Comparison of ENCODE assay signal across 1 cellular context in the genomic region with DNA sequence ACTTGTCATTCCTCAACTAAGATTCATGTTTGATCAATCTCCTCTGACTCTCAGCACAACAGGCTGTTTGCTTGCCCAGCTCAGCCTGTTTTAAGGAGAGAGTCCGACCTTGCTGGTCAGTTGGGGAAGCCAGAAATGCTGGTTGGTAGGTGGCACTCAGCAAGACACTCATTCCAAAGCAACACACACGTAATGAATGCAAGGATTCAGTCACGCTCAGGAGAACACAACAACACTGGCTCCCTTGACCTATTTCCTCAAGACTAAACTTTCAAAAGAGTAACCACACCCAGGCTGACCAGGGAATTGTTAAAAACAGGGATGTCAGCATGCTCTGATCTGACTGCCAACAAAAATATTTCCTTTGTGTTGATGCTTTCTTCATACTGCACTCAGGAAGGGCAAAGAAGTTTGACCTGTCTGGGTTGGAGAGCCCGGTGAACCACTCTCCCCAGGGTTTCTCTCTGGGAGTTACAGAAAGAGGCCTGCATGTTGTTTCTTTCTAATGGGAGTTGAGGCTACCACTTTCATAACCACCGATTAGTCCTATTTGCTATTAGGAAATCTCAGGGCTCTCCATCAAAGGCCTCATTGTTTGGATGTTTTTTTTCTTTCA.
TF ChIP-seq lines count a peak whose summit lies in the region.

No MANE protein-coding gene starts in this region.

TF ChIP-seq in HepG2, 621 proteins besides CTCF, POLR2A, EP300 and RAD21 (continued from another document and continues in another):
- TF ChIP-seq, protein P1, sequence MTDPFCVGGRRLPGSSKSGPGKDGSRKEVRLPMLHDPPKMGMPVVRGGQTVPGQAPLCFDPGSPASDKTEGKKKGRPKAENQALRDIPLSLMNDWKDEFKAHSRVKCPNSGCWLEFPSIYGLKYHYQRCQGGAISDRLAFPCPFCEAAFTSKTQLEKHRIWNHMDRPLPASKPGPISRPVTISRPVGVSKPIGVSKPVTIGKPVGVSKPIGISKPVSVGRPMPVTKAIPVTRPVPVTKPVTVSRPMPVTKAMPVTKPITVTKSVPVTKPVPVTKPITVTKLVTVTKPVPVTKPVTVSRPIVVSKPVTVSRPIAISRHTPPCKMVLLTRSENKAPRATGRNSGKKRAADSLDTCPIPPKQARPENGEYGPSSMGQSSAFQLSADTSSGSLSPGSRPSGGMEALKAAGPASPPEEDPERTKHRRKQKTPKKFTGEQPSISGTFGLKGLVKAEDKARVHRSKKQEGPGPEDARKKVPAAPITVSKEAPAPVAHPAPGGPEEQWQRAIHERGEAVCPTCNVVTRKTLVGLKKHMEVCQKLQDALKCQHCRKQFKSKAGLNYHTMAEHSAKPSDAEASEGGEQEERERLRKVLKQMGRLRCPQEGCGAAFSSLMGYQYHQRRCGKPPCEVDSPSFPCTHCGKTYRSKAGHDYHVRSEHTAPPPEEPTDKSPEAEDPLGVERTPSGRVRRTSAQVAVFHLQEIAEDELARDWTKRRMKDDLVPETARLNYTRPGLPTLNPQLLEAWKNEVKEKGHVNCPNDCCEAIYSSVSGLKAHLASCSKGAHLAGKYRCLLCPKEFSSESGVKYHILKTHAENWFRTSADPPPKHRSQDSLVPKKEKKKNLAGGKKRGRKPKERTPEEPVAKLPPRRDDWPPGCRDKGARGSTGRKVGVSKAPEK (CRISPR knock-in tag; IDR thresholded peaks at IDR 0.05; ENCODE audit: borderline replicate concordance): no peak
- TF ChIP-seq ZFX (CRISPR knock-in tag; IDR thresholded peaks at IDR 0.05; ENCODE audit: low read depth) (no peak), MEIS1 (CRISPR knock-in tag; IDR thresholded peaks at IDR 0.05; ENCODE audit: borderline replicate concordance) (no peak), HCFC1 (IDR thresholded peaks at IDR 0.05; ENCODE audit: low read depth, low read length) (no peak), ZNF317 (CRISPR knock-in tag; IDR thresholded peaks at IDR 0.05) (no peak), ZNF558 (CRISPR knock-in tag; IDR thresholded peaks at IDR 0.05; ENCODE audit: borderline replicate concordance) (no peak), ZBTB20 (CRISPR knock-in tag; IDR thresholded peaks at IDR 0.05; ENCODE audit: borderline replicate concordance, low read depth) (no peak), PHB2 (IDR thresholded peaks at IDR 0.05; ENCODE audit: partially characterized antibody) (no peak), ZNF724P (CRISPR knock-in tag; IDR thresholded peaks at IDR 0.05; ENCODE audit: borderline replicate concordance) (no peak), PITX1 (CRISPR knock-in tag; IDR thresholded peaks at IDR 0.05) (no peak), ZEB1 (IDR thresholded peaks at IDR 0.05; ENCODE audit: insufficient replicate concordance, low read depth) (no peak), ZNF556 (CRISPR knock-in tag; IDR thresholded peaks at IDR 0.05; ENCODE audit: borderline replicate concordance) (no peak), ARNTL (CRISPR knock-in tag; IDR thresholded peaks at IDR 0.05) (no peak), JDP2 (CRISPR knock-in tag; IDR thresholded peaks at IDR 0.05; ENCODE audit: borderline replicate concordance) (no peak), ZNF138 (CRISPR knock-in tag; IDR thresholded peaks at IDR 0.05; ENCODE audit: low read depth) (no peak), ZNF264 (CRISPR knock-in tag; IDR thresholded peaks at IDR 0.05) (no peak), RFX1 (IDR thresholded peaks at IDR 0.05) (no peak), RBFOX2 (IDR thresholded peaks at IDR 0.05; ENCODE audit: low read depth, low read length) (no peak), KDM3A (CRISPR knock-in tag; IDR thresholded peaks at IDR 0.05; ENCODE audit: low read depth) (no peak), ZNF598 (CRISPR knock-in tag; IDR thresholded peaks at IDR 0.05; ENCODE audit: borderline replicate concordance) (no peak), CREM (IDR thresholded peaks at IDR 0.05) (peak; percentile 33; the same call in 1 of the 2 replicates), CREM (CRISPR knock-in tag; IDR thresholded peaks at IDR 0.05) (no peak), ADNP (CRISPR knock-in tag; IDR thresholded peaks at IDR 0.05) (no peak), ZNF7 (CRISPR knock-in tag; IDR thresholded peaks at IDR 0.05) (no peak), ZNF136 (CRISPR knock-in tag; IDR thresholded peaks at IDR 0.05; ENCODE audit: low read depth) (no peak), ZNF782 (CRISPR knock-in tag; IDR thresholded peaks at IDR 0.05; ENCODE audit: borderline replicate concordance) (no peak), ZKSCAN8 (CRISPR knock-in tag; IDR thresholded peaks at IDR 0.05; ENCODE audit: borderline replicate concordance) (no peak), NKX3-1 (CRISPR knock-in tag; IDR thresholded peaks at IDR 0.05) (no peak), GABPB1 (CRISPR knock-in tag; IDR thresholded peaks at IDR 0.05) (no peak), WIZ (CRISPR knock-in tag; IDR thresholded peaks at IDR 0.05) (no peak), FOSL1 (CRISPR knock-in tag; IDR thresholded peaks at IDR 0.05; ENCODE audit: borderline replicate concordance) (no peak), HNRNPK (IDR thresholded peaks at IDR 0.05; ENCODE audit: low read depth, low read length, poor library complexity, severe bottlenecking) (no peak), AGO1 (IDR thresholded peaks at IDR 0.05; ENCODE audit: low read depth, low read length, poor library complexity, severe bottlenecking) (no peak)
- TF ChIP-seq, protein P2, sequence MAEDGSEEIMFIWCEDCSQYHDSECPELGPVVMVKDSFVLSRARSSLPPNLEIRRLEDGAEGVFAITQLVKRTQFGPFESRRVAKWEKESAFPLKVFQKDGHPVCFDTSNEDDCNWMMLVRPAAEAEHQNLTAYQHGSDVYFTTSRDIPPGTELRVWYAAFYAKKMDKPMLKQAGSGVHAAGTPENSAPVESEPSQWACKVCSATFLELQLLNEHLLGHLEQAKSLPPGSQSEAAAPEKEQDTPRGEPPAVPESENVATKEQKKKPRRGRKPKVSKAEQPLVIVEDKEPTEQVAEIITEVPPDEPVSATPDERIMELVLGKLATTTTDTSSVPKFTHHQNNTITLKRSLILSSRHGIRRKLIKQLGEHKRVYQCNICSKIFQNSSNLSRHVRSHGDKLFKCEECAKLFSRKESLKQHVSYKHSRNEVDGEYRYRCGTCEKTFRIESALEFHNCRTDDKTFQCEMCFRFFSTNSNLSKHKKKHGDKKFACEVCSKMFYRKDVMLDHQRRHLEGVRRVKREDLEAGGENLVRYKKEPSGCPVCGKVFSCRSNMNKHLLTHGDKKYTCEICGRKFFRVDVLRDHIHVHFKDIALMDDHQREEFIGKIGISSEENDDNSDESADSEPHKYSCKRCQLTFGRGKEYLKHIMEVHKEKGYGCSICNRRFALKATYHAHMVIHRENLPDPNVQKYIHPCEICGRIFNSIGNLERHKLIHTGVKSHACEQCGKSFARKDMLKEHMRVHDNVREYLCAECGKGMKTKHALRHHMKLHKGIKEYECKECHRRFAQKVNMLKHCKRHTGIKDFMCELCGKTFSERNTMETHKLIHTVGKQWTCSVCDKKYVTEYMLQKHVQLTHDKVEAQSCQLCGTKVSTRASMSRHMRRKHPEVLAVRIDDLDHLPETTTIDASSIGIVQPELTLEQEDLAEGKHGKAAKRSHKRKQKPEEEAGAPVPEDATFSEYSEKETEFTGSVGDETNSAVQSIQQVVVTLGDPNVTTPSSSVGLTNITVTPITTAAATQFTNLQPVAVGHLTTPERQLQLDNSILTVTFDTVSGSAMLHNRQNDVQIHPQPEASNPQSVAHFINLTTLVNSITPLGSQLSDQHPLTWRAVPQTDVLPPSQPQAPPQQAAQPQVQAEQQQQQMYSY (CRISPR knock-in tag; IDR thresholded peaks at IDR 0.05): no peak
- TF ChIP-seq, protein P3, sequence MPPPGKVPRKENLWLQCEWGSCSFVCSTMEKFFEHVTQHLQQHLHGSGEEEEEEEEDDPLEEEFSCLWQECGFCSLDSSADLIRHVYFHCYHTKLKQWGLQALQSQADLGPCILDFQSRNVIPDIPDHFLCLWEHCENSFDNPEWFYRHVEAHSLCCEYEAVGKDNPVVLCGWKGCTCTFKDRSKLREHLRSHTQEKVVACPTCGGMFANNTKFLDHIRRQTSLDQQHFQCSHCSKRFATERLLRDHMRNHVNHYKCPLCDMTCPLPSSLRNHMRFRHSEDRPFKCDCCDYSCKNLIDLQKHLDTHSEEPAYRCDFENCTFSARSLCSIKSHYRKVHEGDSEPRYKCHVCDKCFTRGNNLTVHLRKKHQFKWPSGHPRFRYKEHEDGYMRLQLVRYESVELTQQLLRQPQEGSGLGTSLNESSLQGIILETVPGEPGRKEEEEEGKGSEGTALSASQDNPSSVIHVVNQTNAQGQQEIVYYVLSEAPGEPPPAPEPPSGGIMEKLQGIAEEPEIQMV (CRISPR knock-in tag; IDR thresholded peaks at IDR 0.05; ENCODE audit: low read depth): no peak
- TF ChIP-seq, protein P4, sequence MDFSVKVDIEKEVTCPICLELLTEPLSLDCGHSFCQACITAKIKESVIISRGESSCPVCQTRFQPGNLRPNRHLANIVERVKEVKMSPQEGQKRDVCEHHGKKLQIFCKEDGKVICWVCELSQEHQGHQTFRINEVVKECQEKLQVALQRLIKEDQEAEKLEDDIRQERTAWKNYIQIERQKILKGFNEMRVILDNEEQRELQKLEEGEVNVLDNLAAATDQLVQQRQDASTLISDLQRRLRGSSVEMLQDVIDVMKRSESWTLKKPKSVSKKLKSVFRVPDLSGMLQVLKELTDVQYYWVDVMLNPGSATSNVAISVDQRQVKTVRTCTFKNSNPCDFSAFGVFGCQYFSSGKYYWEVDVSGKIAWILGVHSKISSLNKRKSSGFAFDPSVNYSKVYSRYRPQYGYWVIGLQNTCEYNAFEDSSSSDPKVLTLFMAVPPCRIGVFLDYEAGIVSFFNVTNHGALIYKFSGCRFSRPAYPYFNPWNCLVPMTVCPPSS (IDR thresholded peaks at IDR 0.05): no peak
- TF ChIP-seq, protein P5, sequence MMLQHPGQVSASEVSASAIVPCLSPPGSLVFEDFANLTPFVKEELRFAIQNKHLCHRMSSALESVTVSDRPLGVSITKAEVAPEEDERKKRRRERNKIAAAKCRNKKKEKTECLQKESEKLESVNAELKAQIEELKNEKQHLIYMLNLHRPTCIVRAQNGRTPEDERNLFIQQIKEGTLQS (CRISPR knock-in tag; IDR thresholded peaks at IDR 0.05): no peak
- TF ChIP-seq, protein P6, sequence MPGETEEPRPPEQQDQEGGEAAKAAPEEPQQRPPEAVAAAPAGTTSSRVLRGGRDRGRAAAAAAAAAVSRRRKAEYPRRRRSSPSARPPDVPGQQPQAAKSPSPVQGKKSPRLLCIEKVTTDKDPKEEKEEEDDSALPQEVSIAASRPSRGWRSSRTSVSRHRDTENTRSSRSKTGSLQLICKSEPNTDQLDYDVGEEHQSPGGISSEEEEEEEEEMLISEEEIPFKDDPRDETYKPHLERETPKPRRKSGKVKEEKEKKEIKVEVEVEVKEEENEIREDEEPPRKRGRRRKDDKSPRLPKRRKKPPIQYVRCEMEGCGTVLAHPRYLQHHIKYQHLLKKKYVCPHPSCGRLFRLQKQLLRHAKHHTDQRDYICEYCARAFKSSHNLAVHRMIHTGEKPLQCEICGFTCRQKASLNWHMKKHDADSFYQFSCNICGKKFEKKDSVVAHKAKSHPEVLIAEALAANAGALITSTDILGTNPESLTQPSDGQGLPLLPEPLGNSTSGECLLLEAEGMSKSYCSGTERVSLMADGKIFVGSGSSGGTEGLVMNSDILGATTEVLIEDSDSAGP (CRISPR knock-in tag; IDR thresholded peaks at IDR 0.05; ENCODE audit: borderline replicate concordance): no peak
- TF ChIP-seq, protein P7, sequence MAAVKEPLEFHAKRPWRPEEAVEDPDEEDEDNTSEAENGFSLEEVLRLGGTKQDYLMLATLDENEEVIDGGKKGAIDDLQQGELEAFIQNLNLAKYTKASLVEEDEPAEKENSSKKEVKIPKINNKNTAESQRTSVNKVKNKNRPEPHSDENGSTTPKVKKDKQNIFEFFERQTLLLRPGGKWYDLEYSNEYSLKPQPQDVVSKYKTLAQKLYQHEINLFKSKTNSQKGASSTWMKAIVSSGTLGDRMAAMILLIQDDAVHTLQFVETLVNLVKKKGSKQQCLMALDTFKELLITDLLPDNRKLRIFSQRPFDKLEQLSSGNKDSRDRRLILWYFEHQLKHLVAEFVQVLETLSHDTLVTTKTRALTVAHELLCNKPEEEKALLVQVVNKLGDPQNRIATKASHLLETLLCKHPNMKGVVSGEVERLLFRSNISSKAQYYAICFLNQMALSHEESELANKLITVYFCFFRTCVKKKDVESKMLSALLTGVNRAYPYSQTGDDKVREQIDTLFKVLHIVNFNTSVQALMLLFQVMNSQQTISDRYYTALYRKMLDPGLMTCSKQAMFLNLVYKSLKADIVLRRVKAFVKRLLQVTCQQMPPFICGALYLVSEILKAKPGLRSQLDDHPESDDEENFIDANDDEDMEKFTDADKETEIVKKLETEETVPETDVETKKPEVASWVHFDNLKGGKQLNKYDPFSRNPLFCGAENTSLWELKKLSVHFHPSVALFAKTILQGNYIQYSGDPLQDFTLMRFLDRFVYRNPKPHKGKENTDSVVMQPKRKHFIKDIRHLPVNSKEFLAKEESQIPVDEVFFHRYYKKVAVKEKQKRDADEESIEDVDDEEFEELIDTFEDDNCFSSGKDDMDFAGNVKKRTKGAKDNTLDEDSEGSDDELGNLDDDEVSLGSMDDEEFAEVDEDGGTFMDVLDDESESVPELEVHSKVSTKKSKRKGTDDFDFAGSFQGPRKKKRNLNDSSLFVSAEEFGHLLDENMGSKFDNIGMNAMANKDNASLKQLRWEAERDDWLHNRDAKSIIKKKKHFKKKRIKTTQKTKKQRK (IDR thresholded peaks at IDR 0.05; ENCODE audit: low read length): no peak
- TF ChIP-seq, protein P8, sequence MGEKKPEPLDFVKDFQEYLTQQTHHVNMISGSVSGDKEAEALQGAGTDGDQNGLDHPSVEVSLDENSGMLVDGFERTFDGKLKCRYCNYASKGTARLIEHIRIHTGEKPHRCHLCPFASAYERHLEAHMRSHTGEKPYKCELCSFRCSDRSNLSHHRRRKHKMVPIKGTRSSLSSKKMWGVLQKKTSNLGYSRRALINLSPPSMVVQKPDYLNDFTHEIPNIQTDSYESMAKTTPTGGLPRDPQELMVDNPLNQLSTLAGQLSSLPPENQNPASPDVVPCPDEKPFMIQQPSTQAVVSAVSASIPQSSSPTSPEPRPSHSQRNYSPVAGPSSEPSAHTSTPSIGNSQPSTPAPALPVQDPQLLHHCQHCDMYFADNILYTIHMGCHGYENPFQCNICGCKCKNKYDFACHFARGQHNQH (CRISPR knock-in tag; IDR thresholded peaks at IDR 0.05): no peak
- TF ChIP-seq, protein P9, sequence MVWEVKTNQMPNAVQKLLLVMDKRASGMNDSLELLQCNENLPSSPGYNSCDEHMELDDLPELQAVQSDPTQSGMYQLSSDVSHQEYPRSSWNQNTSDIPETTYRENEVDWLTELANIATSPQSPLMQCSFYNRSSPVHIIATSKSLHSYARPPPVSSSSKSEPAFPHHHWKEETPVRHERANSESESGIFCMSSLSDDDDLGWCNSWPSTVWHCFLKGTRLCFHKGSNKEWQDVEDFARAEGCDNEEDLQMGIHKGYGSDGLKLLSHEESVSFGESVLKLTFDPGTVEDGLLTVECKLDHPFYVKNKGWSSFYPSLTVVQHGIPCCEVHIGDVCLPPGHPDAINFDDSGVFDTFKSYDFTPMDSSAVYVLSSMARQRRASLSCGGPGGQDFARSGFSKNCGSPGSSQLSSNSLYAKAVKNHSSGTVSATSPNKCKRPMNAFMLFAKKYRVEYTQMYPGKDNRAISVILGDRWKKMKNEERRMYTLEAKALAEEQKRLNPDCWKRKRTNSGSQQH (CRISPR knock-in tag; IDR thresholded peaks at IDR 0.05; ENCODE audit: low read depth): no peak
